Comparison of ENCODE assay signal across 35 cellular contexts in the genomic region with DNA sequence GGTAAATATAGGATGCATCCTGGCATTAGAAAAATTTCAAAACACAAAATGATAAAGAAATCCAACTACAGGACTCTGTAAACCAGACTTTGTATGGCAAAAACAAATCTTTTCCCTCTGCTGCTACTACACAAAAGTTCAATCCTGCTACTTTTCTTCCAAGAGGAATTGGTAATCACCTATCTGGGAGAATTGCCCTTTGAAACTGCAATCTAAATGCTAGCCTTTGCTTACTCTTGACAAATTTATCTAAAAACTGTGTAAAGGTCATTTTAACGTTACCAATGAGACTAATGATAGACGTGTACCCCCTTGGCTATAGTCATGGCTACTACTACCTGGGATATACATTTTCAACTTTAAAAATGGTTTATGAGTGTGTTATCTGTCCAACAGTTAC.
"Had no signal": no experiment of that assay in that cellular context is flagged by ENCODE, and none has a peak within 500 bp of the region (broad histone marks: within the 10 kb centered on the region; RNA-seq: fewer than 3 reads in every experiment).

No MANE protein-coding gene starts in this region.

- H3K4me3 ChIP-seq: MG63, SJCRH30, SK-N-MC had no signal

- H3K36me3 ChIP-seq: MG63, SJCRH30 had no signal

- H3K9me3 ChIP-seq: MG63, SJCRH30 had no signal

- H3K4me1 ChIP-seq: SJCRH30 had no signal

- H3K27me3 ChIP-seq: MG63, SJCRH30 had no signal

- DNase-seq: Kasumi-1; KG1; MG63; NCI-H1048; NCI-H1092 treated with DMSO at 0.1 percent for 48 hours; NCI-H1105 treated with DMSO at 0.1 percent for 48 hours; NCI-H1417; NCI-H1436; NCI-H146; NCI-H1694; NCI-H187; NCI-H1930; NCI-H2029 treated with DMSO at 0.1 percent for 48 hours; NCI-H2081 treated with DMSO at 0.1 percent for 48 hours; NCI-H2107; NCI-H2171; NCI-H226; NCI-H446 treated with DMSO at 0.1 percent for 48 hours; NCI-H510A; NCI-H524; NCI-H526; NCI-H69; NCI-H748 treated with DMSO at 0.1 percent for 48 hours; NCI-H82; NK-92 treated with Interleukin-12 subunit alpha and Interleukin-12 subunit beta, amount 100 ng/mL, for 24 hours; OCI-M1; PC-3; SHP77; SIG-M5; SJCRH30 had no signal

- H3K27ac ChIP-seq: RWPE1, SJCRH30, SK-N-MC had no signal

- ATAC-seq: Panc1, PC-3, Right ventricle myocardium inferior, SK-N-SH treated with all-trans-retinoic acid at 6 μM for 48 hours had no signal
